ENCODE assay signal across 1 cellular context in the genomic region with DNA sequence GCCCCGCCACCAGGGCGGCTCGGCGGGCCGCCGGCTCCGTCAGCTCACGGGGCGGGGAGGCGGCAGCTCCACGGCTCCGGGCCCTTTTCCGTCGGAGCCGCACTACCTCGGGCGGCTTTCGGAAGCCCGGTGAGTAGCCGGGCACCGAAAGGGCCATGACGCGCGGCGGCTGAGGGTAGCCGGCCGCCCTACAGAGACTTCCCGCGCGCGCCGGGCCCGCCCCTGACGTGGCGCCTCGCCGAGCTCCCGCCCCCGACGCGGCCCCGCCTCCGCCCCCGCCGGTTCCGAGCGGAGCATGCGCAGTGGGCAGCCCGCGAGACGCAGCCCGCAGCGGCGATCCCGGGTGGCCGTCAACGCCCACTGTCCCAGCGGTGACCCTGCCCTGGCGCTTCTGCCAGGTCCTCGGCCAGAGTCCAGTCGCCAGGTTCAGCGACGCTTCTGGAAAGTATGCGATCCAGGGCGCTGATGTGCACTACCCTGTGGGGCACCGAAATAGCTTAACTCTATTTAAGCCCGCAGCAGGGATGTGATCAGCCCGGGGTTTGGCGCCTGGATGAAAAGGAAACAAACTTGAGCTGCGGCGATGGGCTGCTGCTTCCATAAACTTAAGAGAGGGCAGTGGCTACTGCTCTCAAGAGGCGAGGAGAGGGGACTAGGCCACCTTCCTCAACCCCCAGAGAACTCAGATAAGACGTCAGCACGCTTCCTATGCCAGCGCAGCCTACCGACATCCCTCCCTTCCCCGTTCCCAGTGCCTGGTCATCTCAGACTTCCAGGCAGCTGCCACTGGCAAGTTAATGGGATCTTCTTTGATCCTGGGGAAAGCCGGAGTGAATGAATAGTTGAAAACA.
TF ChIP-seq lines count a peak whose summit lies in the region.

A gene with protein sequence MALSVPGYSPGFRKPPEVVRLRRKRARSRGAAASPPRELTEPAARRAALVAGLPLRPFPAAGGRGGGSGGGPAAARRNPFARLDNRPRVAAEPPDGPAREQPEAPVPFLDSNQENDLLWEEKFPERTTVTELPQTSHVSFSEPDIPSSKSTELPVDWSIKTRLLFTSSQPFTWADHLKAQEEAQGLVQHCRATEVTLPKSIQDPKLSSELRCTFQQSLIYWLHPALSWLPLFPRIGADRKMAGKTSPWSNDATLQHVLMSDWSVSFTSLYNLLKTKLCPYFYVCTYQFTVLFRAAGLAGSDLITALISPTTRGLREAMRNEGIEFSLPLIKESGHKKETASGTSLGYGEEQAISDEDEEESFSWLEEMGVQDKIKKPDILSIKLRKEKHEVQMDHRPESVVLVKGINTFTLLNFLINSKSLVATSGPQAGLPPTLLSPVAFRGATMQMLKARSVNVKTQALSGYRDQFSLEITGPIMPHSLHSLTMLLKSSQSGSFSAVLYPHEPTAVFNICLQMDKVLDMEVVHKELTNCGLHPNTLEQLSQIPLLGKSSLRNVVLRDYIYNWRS (minus strand): TSS at position 200 of the 851 bp plus-strand sequence. CDS start 43 bp downstream, at position 157.

TF ChIP-seq in K562, 482 proteins besides CTCF, POLR2A, EP300 and RAD21 (continued from another document):
- TF ChIP-seq KLF6 (CRISPR knock-in tag; IDR thresholded peaks at IDR 0.05; ENCODE audit: borderline replicate concordance) (peak; percentile 64; the same call in 1 of the 2 replicates), ZNF75A (CRISPR knock-in tag; IDR thresholded peaks at IDR 0.05) (no peak), NRF1 (conservative IDR thresholded peaks at IDR 0.05 in 1 of 2, IDR thresholded peaks at IDR 0.05 in 1 of 2) (peak; percentile 96), SRSF7 (optimal IDR thresholded peaks at IDR 0.05; ENCODE audit: low read depth, low read length) (no peak), DMBX1 (CRISPR knock-in tag; IDR thresholded peaks at IDR 0.05; ENCODE audit: borderline replicate concordance) (no peak), HMG20A (CRISPR knock-in tag; conservative IDR thresholded peaks at IDR 0.05) (no peak; the same call in 1 of the 2 replicates), SREBF1 (IDR thresholded peaks at IDR 0.05; ENCODE audit: borderline replicate concordance, low read depth, low read length) (no peak), TEAD1 (CRISPR knock-in tag; IDR thresholded peaks at IDR 0.05) (0 out of 4 replicates have a peak, but pooled peaks of 1 of the 2 experiments have one; percentile 8), ASH1L (IDR thresholded peaks at IDR 0.05; ENCODE audit: borderline replicate concordance, low read depth, partially characterized antibody) (no peak), STAG1 (CRISPR knock-in tag; IDR thresholded peaks at IDR 0.05; ENCODE audit: borderline replicate concordance) (no peak), ETV1 (tag; conservative IDR thresholded peaks at IDR 0.05; ENCODE audit: low read depth) (no peak), ETS2 (tag; IDR thresholded peaks at IDR 0.05; ENCODE audit: borderline replicate concordance, poor library complexity, severe bottlenecking) (peak; percentile 22), SPI1 (IDR thresholded peaks at IDR 0.05; ENCODE audit: borderline replicate concordance, low read depth, low read length) (no peak), FOXM1 (IDR thresholded peaks at IDR 0.05; ENCODE audit: low read depth) (no peak), FOXM1 (CRISPR knock-in tag; IDR thresholded peaks at IDR 0.05; ENCODE audit: low read depth) (no peak; the same call in 1 of the 2 replicates), RB1 (IDR thresholded peaks at IDR 0.05; ENCODE audit: low read depth) (peak; percentile 99), NFRKB (IDR thresholded peaks at IDR 0.05; ENCODE audit: low read depth) (no peak; the same call in 1 of the 2 replicates)
- TF ChIP-seq, protein P1, sequence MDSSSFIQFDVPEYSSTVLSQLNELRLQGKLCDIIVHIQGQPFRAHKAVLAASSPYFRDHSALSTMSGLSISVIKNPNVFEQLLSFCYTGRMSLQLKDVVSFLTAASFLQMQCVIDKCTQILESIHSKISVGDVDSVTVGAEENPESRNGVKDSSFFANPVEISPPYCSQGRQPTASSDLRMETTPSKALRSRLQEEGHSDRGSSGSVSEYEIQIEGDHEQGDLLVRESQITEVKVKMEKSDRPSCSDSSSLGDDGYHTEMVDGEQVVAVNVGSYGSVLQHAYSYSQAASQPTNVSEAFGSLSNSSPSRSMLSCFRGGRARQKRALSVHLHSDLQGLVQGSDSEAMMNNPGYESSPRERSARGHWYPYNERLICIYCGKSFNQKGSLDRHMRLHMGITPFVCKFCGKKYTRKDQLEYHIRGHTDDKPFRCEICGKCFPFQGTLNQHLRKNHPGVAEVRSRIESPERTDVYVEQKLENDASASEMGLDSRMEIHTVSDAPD (CRISPR knock-in tag; IDR thresholded peaks at IDR 0.05) = no peak
- TF ChIP-seq, protein P2, sequence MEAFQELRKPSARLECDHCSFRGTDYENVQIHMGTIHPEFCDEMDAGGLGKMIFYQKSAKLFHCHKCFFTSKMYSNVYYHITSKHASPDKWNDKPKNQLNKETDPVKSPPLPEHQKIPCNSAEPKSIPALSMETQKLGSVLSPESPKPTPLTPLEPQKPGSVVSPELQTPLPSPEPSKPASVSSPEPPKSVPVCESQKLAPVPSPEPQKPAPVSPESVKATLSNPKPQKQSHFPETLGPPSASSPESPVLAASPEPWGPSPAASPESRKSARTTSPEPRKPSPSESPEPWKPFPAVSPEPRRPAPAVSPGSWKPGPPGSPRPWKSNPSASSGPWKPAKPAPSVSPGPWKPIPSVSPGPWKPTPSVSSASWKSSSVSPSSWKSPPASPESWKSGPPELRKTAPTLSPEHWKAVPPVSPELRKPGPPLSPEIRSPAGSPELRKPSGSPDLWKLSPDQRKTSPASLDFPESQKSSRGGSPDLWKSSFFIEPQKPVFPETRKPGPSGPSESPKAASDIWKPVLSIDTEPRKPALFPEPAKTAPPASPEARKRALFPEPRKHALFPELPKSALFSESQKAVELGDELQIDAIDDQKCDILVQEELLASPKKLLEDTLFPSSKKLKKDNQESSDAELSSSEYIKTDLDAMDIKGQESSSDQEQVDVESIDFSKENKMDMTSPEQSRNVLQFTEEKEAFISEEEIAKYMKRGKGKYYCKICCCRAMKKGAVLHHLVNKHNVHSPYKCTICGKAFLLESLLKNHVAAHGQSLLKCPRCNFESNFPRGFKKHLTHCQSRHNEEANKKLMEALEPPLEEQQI (IDR thresholded peaks at IDR 0.05) = no peak
- TF ChIP-seq, protein P3, sequence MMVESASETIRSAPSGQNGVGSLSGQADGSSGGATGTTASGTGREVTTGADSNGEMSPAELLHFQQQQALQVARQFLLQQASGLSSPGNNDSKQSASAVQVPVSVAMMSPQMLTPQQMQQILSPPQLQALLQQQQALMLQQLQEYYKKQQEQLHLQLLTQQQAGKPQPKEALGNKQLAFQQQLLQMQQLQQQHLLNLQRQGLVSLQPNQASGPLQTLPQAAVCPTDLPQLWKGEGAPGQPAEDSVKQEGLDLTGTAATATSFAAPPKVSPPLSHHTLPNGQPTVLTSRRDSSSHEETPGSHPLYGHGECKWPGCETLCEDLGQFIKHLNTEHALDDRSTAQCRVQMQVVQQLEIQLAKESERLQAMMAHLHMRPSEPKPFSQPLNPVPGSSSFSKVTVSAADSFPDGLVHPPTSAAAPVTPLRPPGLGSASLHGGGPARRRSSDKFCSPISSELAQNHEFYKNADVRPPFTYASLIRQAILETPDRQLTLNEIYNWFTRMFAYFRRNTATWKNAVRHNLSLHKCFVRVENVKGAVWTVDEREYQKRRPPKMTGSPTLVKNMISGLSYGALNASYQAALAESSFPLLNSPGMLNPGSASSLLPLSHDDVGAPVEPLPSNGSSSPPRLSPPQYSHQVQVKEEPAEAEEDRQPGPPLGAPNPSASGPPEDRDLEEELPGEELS (CRISPR knock-in tag; IDR thresholded peaks at IDR 0.05; ENCODE audit: borderline replicate concordance) = peak; percentile 11; the same call in 1 of the 2 replicates
- TF ChIP-seq, protein P4, sequence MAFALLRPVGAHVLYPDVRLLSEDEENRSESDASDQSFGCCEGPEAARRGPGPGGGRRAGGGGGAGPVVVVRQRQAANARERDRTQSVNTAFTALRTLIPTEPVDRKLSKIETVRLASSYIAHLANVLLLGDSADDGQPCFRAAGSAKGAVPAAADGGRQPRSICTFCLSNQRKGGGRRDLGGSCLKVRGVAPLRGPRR (CRISPR knock-in tag; IDR thresholded peaks at IDR 0.05) = no peak
- TF ChIP-seq, protein P5, sequence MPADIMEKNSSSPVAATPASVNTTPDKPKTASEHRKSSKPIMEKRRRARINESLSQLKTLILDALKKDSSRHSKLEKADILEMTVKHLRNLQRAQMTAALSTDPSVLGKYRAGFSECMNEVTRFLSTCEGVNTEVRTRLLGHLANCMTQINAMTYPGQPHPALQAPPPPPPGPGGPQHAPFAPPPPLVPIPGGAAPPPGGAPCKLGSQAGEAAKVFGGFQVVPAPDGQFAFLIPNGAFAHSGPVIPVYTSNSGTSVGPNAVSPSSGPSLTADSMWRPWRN (IDR thresholded peaks at IDR 0.05; ENCODE audit: low read depth) = no peak
- TF ChIP-seq, protein P6, sequence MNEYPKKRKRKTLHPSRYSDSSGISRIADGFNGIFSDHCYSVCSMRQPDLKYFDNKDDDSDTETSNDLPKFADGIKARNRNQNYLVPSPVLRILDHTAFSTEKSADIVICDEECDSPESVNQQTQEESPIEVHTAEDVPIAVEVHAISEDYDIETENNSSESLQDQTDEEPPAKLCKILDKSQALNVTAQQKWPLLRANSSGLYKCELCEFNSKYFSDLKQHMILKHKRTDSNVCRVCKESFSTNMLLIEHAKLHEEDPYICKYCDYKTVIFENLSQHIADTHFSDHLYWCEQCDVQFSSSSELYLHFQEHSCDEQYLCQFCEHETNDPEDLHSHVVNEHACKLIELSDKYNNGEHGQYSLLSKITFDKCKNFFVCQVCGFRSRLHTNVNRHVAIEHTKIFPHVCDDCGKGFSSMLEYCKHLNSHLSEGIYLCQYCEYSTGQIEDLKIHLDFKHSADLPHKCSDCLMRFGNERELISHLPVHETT (CRISPR knock-in tag; conservative IDR thresholded peaks at IDR 0.05 in 1 of 2, IDR thresholded peaks at IDR 0.05 in 1 of 2) = peak in 1 of 2 experiments; percentile 40; a peak in 1 of 4 replicates
